Comparison of ENCODE assay signal across 8 cellular contexts in genomic region chr22:45159652-45160462, GRCh38. TPM values are rescaled to one million over a fixed set of nuclear protein-coding genes. Genes with fewer than 3 reads are reported as not detected.
DNase-seq lines count a peak whose midpoint lies in the region; ATAC-seq and TF ChIP-seq lines count a peak whose summit lies in the region.

No MANE protein-coding gene starts in this region.

- H3K4me1 Mint-ChIP-seq in CD8-positive, alpha-beta memory T cell = peaks cover 25 to 52% (median 47%) of the 10 kb centered on the region in 3 donors
- peaks cover 19 to 38% (median 32%) of the 10 kb centered on the region in 7 donors for H3K4me1 Mint-ChIP-seq in naive thymus-derived CD4-positive, alpha-beta T cell

- H3K9me3 Mint-ChIP-seq in CD8-positive, alpha-beta memory T cell = no peaks in the 10 kb centered on the region
- H3K9me3 Mint-ChIP-seq in naive thymus-derived CD4-positive, alpha-beta T cell = no peaks in the 10 kb centered on the region

- no peak for ATAC-seq in naive thymus-derived CD4-positive, alpha-beta T cell
- no peak for ATAC-seq in GM21447 (IDR thresholded peaks at IDR 0.05; ENCODE audit: unreplicated experiment)

- peak overlapping the region in 5 of 8 donors; percentile 17 to 86 (median 54) for H3K27ac Mint-ChIP-seq in CD8-positive, alpha-beta memory T cell
- H3K27ac Mint-ChIP-seq in naive thymus-derived CD4-positive, alpha-beta T cell = peak overlapping the region in 8 of 9 donors; percentile 10 to 71 (median 38)

- POLR2A ChIA-PET in CD8-positive, alpha-beta memory T cell (lab: Charles Lee) = no interaction called here
- POLR2A ChIA-PET in naive thymus-derived CD4-positive, alpha-beta T cell (lab: Charles Lee) = interaction anchor here (0.9 to 2.4 kb wide), 3 partner anchors 11 to 16 kb away, joined by 3 to 7 read pairs (median 7); no protein-coding TSS in a partner anchor

- peak overlapping the region in 1 of 2 donors; percentile 53 for H3K9ac ChIP-seq in colonic mucosa (ENCODE audit: low read depth in 2 of 2, low read length in 2 of 2)

- H3K27ac ChIP-seq in CD8-positive, alpha-beta memory T cell (ENCODE audit: low read depth, low read length) = no peak overlapping the region
- H3K27ac ChIP-seq in colonic mucosa (peak overlapping the region; percentile 72), substantia nigra (ENCODE audit: low read depth, low read length, poor library complexity, severe bottlenecking) (no peak overlapping the region)
- H3K27ac ChIP-seq in naive thymus-derived CD4-positive, alpha-beta T cell (ENCODE audit: low read depth, low read length) = no peak overlapping the region

- no peak for DNase-seq in CD8-positive, alpha-beta memory T cell
- DNase-seq in LNCaP clone FGC (ENCODE audit: low read depth) (peak; percentile 18), colonic mucosa (peak; percentile 49), RPMI8226 (no peak), substantia nigra (lab: John Stamatoyannopoulos, UW) (no peak)
- DNase-seq in naive thymus-derived CD4-positive, alpha-beta T cell = no peak
- no peak for DNase-seq in stimulated activated CD4-positive, alpha-beta T cell treated with anti-CD3 and anti-CD28 coated beads, Interleukin-12 subunit alpha, Interleukin-12 subunit beta, amount 100 ng/mL, for 4 hours

- intact Hi-C loops in colonic mucosa (cut with DNase I) = loop anchor here (5.0 kb wide), 1 partner anchor 87 kb away; no protein-coding TSS in a partner anchor
- intact Hi-C loops in naive thymus-derived CD4-positive, alpha-beta T cell (cut with micrococcal nuclease) = loop anchor here in 1 of 2 donors (5.0 kb wide), 2 partner anchors 82 to 157 kb away; partner anchors contain the start of gene KIAA0930

- CTCF ChIA-PET in CD8-positive, alpha-beta memory T cell (lab: Charles Lee) = no interaction called here
- CTCF ChIA-PET in naive thymus-derived CD4-positive, alpha-beta T cell (lab: Charles Lee) = interaction anchor here (1.1 kb wide), 1 partner anchor 14 kb away, joined by 3 read pairs; no protein-coding TSS in a partner anchor

- peaks cover 0 to 39% (median 2%) of the 10 kb centered on the region in 3 donors for H3K36me3 Mint-ChIP-seq in CD8-positive, alpha-beta memory T cell
- peaks cover 8 to 17% (median 9%) of the 10 kb centered on the region in 5 donors for H3K36me3 Mint-ChIP-seq in naive thymus-derived CD4-positive, alpha-beta T cell

- H3K27me3 ChIP-seq in CD8-positive, alpha-beta memory T cell (ENCODE audit: insufficient read depth, low read length, poor library complexity, severe bottlenecking) = no peaks in the 10 kb centered on the region
- H3K27me3 ChIP-seq in colonic mucosa = no peaks in the 10 kb centered on the region
- H3K27me3 ChIP-seq in naive thymus-derived CD4-positive, alpha-beta T cell (ENCODE audit: control insufficient read depth in 2 of 2, insufficient read depth in 2 of 2, low read length in 2 of 2) = no peaks in the 10 kb centered on the region

- TF ChIP-seq CTCF in LNCaP clone FGC (IDR thresholded peaks at IDR 0.05; ENCODE audit: control insufficient read depth, extremely low read depth, insufficient read depth) (no peak), colonic mucosa (IDR thresholded peaks at IDR 0.05) (no peak)

- H3K9me3 ChIP-seq in CD8-positive, alpha-beta memory T cell (ENCODE audit: low read length) = no peaks in the 10 kb centered on the region
- H3K9me3 ChIP-seq in colonic mucosa = no peaks in the 10 kb centered on the region
- no peaks in the 10 kb centered on the region for H3K9me3 ChIP-seq in naive thymus-derived CD4-positive, alpha-beta T cell (ENCODE audit: control insufficient read depth in 2 of 3, low read length in 3 of 3)

- peak overlapping the region in 1 of 7 donors; percentile 78 for H3K4me3 Mint-ChIP-seq in CD8-positive, alpha-beta memory T cell
- peak overlapping the region in 4 of 10 donors; percentile 13 to 49 (median 31) for H3K4me3 Mint-ChIP-seq in naive thymus-derived CD4-positive, alpha-beta T cell

- H3K36me3 ChIP-seq in CD8-positive, alpha-beta memory T cell (ENCODE audit: insufficient read depth, low read length) = peaks cover 9% of the 10 kb centered on the region
- H3K36me3 ChIP-seq in colonic mucosa = no peaks in the 10 kb centered on the region
- H3K36me3 ChIP-seq in naive thymus-derived CD4-positive, alpha-beta T cell (ENCODE audit: control insufficient read depth in 2 of 3, insufficient read depth in 3 of 3, low read length in 3 of 3) = peaks cover 0 to 23% (median 0%) of the 10 kb centered on the region in 3 experiments

- H3K4me3 ChIP-seq in CD8-positive, alpha-beta memory T cell (ENCODE audit: low read length) = no peak overlapping the region
- H3K4me3 ChIP-seq in LNCaP clone FGC (ENCODE audit: low read depth, low read length) (no peak overlapping the region), colonic mucosa (no peak overlapping the region)
- H3K4me3 ChIP-seq in naive thymus-derived CD4-positive, alpha-beta T cell (ENCODE audit: low read length) = no peak overlapping the region

- H3K27me3 Mint-ChIP-seq in CD8-positive, alpha-beta memory T cell = peaks cover 0 to 1% of the 10 kb centered on the region in 2 donors
- no peaks in the 10 kb centered on the region for H3K27me3 Mint-ChIP-seq in naive thymus-derived CD4-positive, alpha-beta T cell

- peaks cover 27% of the 10 kb centered on the region for H3K4me1 ChIP-seq in CD8-positive, alpha-beta memory T cell (ENCODE audit: insufficient read depth, low read length)
- H3K4me1 ChIP-seq in colonic mucosa = peaks cover 22% of the 10 kb centered on the region
- peaks cover 9 to 14% of the 10 kb centered on the region in 2 donors for H3K4me1 ChIP-seq in naive thymus-derived CD4-positive, alpha-beta T cell (ENCODE audit: control insufficient read depth in 2 of 2, insufficient read depth in 2 of 2, low read length in 2 of 2)

RNA-seq across cellular contexts. Expression of gene NUP50, which starts 3.9 kb away (rescaled TPM):
- total RNA-seq in CD8-positive, alpha-beta memory T cell = 100 to 1,000 TPM; 170 to 172 TPM
- 63.4 TPM for polyA plus RNA-seq in CD8-positive, alpha-beta memory T cell
- total RNA-seq in colonic mucosa = 100 to 1,000 TPM in 1 of 2 donors, 10 to 100 TPM in 1; 71.9 to 111 TPM
- 100 to 1,000 TPM; 107 to 151 (median 130) TPM for total RNA-seq in naive thymus-derived CD4-positive, alpha-beta T cell
- polyA plus RNA-seq in naive thymus-derived CD4-positive, alpha-beta T cell = 10 to 100 TPM; 50.6 to 91.4 TPM

Comparison
In these comparisons a context has a peak if more than half of its experiments do, and no peak if none do; other contexts are left out.
1. DNase-seq: peak in LNCaP clone FGC (single experiment) and colonic mucosa (single experiment); none in CD8-positive, alpha-beta memory T cell (0 of 5), naive thymus-derived CD4-positive, alpha-beta T cell (0 of 9), stimulated activated CD4-positive, alpha-beta T cell treated with anti-CD3 and anti-CD28 coated beads, Interleukin-12 subunit alpha, Interleukin-12 subunit beta, amount 100 ng/mL, for 4 hours (single experiment), RPMI8226 (single experiment) and substantia nigra (0 of 49).